15 cellular contexts compared by ENCODE assay signal in the genomic region with DNA sequence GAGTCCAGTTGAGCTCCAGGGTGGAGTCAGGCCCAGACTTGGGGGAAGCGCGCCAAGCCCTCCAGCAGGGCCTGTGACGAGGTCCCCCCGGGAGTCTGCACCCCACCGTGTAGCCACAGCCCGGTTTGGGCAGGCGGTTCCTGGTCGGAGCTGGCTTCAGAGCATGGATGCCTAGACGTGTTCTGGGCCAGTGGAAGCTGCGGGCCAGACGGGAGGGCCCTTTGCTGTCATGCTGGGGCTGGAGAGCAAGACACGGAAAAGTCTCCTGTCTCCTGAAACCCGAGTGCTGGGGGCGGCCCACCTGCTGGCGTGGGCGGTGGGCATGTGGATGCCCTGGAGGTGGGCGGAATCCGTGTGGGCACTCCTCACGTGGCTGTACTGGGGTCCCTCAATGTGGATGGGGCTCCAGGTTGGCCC. TPM values are rescaled to one million over a fixed set of nuclear protein-coding genes. Genes with fewer than 3 reads are reported as not detected.
DNase-seq lines count a peak whose midpoint lies in the region; ATAC-seq and TF ChIP-seq lines count a peak whose summit lies in the region.
"Had no signal": no experiment of that assay in that cellular context is flagged by ENCODE, and none has a peak within 500 bp of the region (broad histone marks: within the 10 kb centered on the region; RNA-seq: fewer than 3 reads in every experiment).

No MANE protein-coding gene starts in this region.

- no peaks in the 10 kb centered on the region for H3K27me3 Mint-ChIP-seq in activated naive CD4-positive, alpha-beta T cell treated with anti-CD3 and anti-CD28 coated beads, Interleukin-2, amount 50 U/mL, for 24 hours
- H3K27me3 Mint-ChIP-seq in activated naive CD4-positive, alpha-beta T cell treated with anti-CD3 and anti-CD28 coated beads, Interleukin-2, amount 10 ng/mL, durations not matched to agents 7 days and 5 days, result peaks cover 32% of the 10 kb centered on the region
- H3K27me3 Mint-ChIP-seq in brain, result peaks cover 3% of the 10 kb centered on the region

- H3K4me1 ChIP-seq in lower lobe of right lung, result peaks cover 31% of the 10 kb centered on the region
- peaks cover 0 to 77% (median 57%) of the 10 kb centered on the region in 4 donors for H3K4me1 ChIP-seq in tibial nerve
- H3K4me1 ChIP-seq: right lobe of liver had no signal

- H3K9me3 Mint-ChIP-seq in activated naive CD4-positive, alpha-beta T cell treated with anti-CD3 and anti-CD28 coated beads, Interleukin-2, amount 50 U/mL, for 24 hours, result no peaks in the 10 kb centered on the region
- no peaks in the 10 kb centered on the region for H3K9me3 Mint-ChIP-seq in activated naive CD4-positive, alpha-beta T cell treated with anti-CD3 and anti-CD28 coated beads, Interleukin-2, amount 10 ng/mL, durations not matched to agents 7 days and 5 days
- H3K9me3 Mint-ChIP-seq in brain, result peaks cover 0 to 5% (median 0%) of the 10 kb centered on the region in 5 experiments
- H3K9me3 Mint-ChIP-seq: WTC11 had no signal

- ATAC-seq in lower lobe of right lung, result no peak
- ATAC-seq: right lobe of liver, WTC11 had no signal

- peak overlapping the region; percentile 86 for H3K27ac ChIP-seq in lower lobe of right lung
- peak overlapping the region; percentile 85 to 98 (median 96) for H3K27ac ChIP-seq in tibial nerve
- H3K27ac ChIP-seq: PC-9, right lobe of liver had no signal

- H3K36me3 ChIP-seq in lower lobe of right lung (no peaks in the 10 kb centered on the region), tibial nerve (peaks cover 0 to 22% (median 0%) of the 10 kb centered on the region in 3 donors)
- H3K36me3 ChIP-seq: right lobe of liver had no signal

- no peak for DNase-seq in activated naive CD4-positive, alpha-beta T cell treated with anti-CD3 and anti-CD28 coated beads, Interleukin-2, amount 10 ng/mL, durations not matched to agents 7 days and 5 days
- DNase-seq in lower lobe of right lung (no peak), tibial nerve (ENCODE audit: low spot score in 2 of 2) (no peak), GM20000 (ENCODE audit: low spot score) (no peak), NCI-H1930 (lab: John Stamatoyannopoulos, UW) (no peak)
- DNase-seq in NK-92 treated with Interleukin-12 subunit alpha and Interleukin-12 subunit beta, amount 100 ng/mL, for 24 hours (lab: John Stamatoyannopoulos, UW), result no peak
- DNase-seq: activated naive CD4-positive, alpha-beta T cell treated with anti-CD3 and anti-CD28 coated beads, Interleukin-2, amount 50 U/mL, for 16 hours; AML-193; HCEC 1CT; NCI-H1436; PC-9; right lobe of liver had no signal

- H3K4me3 Mint-ChIP-seq in activated naive CD4-positive, alpha-beta T cell treated with anti-CD3 and anti-CD28 coated beads, Interleukin-2, amount 50 U/mL, for 24 hours, result peak overlapping the region; percentile 26
- H3K4me3 Mint-ChIP-seq in activated naive CD4-positive, alpha-beta T cell treated with anti-CD3 and anti-CD28 coated beads, Interleukin-2, amount 10 ng/mL, durations not matched to agents 7 days and 5 days, result no peak overlapping the region
- peak overlapping the region; percentile 89 to 98 (median 94) for H3K4me3 Mint-ChIP-seq in brain

- H3K9me3 ChIP-seq in lower lobe of right lung, result no peaks in the 10 kb centered on the region
- no peaks in the 10 kb centered on the region for H3K9me3 ChIP-seq in tibial nerve
- H3K9me3 ChIP-seq: right lobe of liver had no signal

- no peak overlapping the region for H3K27ac Mint-ChIP-seq in activated naive CD4-positive, alpha-beta T cell treated with anti-CD3 and anti-CD28 coated beads, Interleukin-2, amount 50 U/mL, for 24 hours
- H3K27ac Mint-ChIP-seq in activated naive CD4-positive, alpha-beta T cell treated with anti-CD3 and anti-CD28 coated beads, Interleukin-2, amount 10 ng/mL, durations not matched to agents 7 days and 5 days, result no peak overlapping the region
- H3K27ac Mint-ChIP-seq in brain, result peak overlapping the region; percentile 95 to 100 (median 99)

- H3K27me3 ChIP-seq in lower lobe of right lung (ENCODE audit: low read depth) (peaks cover 3% of the 10 kb centered on the region), tibial nerve (no peaks in the 10 kb centered on the region)
- H3K27me3 ChIP-seq: right lobe of liver had no signal

- CTCF ChIA-PET in activated naive CD4-positive, alpha-beta T cell treated with anti-CD3 and anti-CD28 coated beads, Interleukin-2, amount 10 ng/mL, durations not matched to agents 7 days and 5 days (lab: Charles Lee), result interaction anchor here (1.0 kb wide), 1 partner anchor 17 kb away, joined by 3 read pairs; no protein-coding TSS in a partner anchor

- WGBS in tibial nerve, 2 donors, result 43 to 59% methylated on average over 10 to 16 of the region's 19 CpGs

- TF ChIP-seq POLR2A in tibial nerve (IDR thresholded peaks at IDR 0.05), result no peak

- no peak for TF ChIP-seq CTCF in brain (conservative IDR thresholded peaks at IDR 0.05)
- TF ChIP-seq CTCF in lower lobe of right lung (IDR thresholded peaks at IDR 0.05), result no peak
- TF ChIP-seq CTCF in tibial nerve (IDR thresholded peaks at IDR 0.05), result no peak
- TF ChIP-seq CTCF in GM20000 (IDR thresholded peaks at IDR 0.05; ENCODE audit: extremely low read depth, missing control alignments), result no peak

- intact Hi-C loops in lower lobe of right lung (cut with DNase I), result no loop called here

- TF ChIP-seq EP300 in tibial nerve (IDR thresholded peaks at IDR 0.05), result no peak

- no peaks in the 10 kb centered on the region for H3K36me3 Mint-ChIP-seq in activated naive CD4-positive, alpha-beta T cell treated with anti-CD3 and anti-CD28 coated beads, Interleukin-2, amount 50 U/mL, for 24 hours
- H3K36me3 Mint-ChIP-seq in activated naive CD4-positive, alpha-beta T cell treated with anti-CD3 and anti-CD28 coated beads, Interleukin-2, amount 10 ng/mL, durations not matched to agents 7 days and 5 days, result no peaks in the 10 kb centered on the region
- no peaks in the 10 kb centered on the region for H3K36me3 Mint-ChIP-seq in brain
- H3K36me3 Mint-ChIP-seq: WTC11 had no signal

- peaks cover 4% of the 10 kb centered on the region for H3K4me1 Mint-ChIP-seq in activated naive CD4-positive, alpha-beta T cell treated with anti-CD3 and anti-CD28 coated beads, Interleukin-2, amount 50 U/mL, for 24 hours
- peaks cover 2% of the 10 kb centered on the region for H3K4me1 Mint-ChIP-seq in activated naive CD4-positive, alpha-beta T cell treated with anti-CD3 and anti-CD28 coated beads, Interleukin-2, amount 10 ng/mL, durations not matched to agents 7 days and 5 days
- H3K4me1 Mint-ChIP-seq in brain, result peaks cover 35% of the 10 kb centered on the region

- peak overlapping the region; percentile 67 for H3K4me3 ChIP-seq in lower lobe of right lung
- peak overlapping the region in 3 of 4 donors; percentile 56 to 89 (median 81) for H3K4me3 ChIP-seq in tibial nerve
- H3K4me3 ChIP-seq: PC-9 had no signal

RNA-seq across cellular contexts. Expression of gene GPSM1, which starts 1.9 kb away (rescaled TPM):
- 83.8 TPM for polyA plus RNA-seq in brain (ENCODE audit: insufficient read depth, low read depth, low replicate concordance)
- 19.2 TPM for total RNA-seq in lower lobe of right lung
- 10 to 100 TPM; 28.8 to 95.1 (median 38.1) TPM for total RNA-seq in tibial nerve

RNA-seq across cellular contexts. Expression of gene CCDC187, which starts 25.3 kb away (rescaled TPM):
- 5.3 TPM for polyA plus RNA-seq in brain (ENCODE audit: insufficient read depth, low read depth, low replicate concordance)
- total RNA-seq in lower lobe of right lung (6.6 TPM), tibial nerve (under 1 TPM in 1 of 4 donors, not detected in 3; 0.20 TPM)

RNA-seq across cellular contexts. Expression of gene DNLZ, which starts 34.3 kb away (rescaled TPM):
- 33.5 TPM for polyA plus RNA-seq in brain (ENCODE audit: insufficient read depth, low read depth, low replicate concordance)
- total RNA-seq in lower lobe of right lung, result 12.9 TPM
- 10 to 100 TPM; 49.4 to 79.5 (median 70.8) TPM for total RNA-seq in tibial nerve

RNA-seq across cellular contexts. Expression of gene CARD9, which starts 44.2 kb away (rescaled TPM):
- polyA plus RNA-seq in brain (ENCODE audit: insufficient read depth, low read depth, low replicate concordance), result 0.58 TPM
- total RNA-seq in lower lobe of right lung (15.0 TPM), tibial nerve (10 to 100 TPM in 1 of 4 donors, 1 to 10 TPM in 3; 3.1 to 19.8 (median 3.1) TPM)

Comparison
In these comparisons a context has a peak if more than half of its experiments do, and no peak if none do; other contexts are left out.
1. H3K27ac Mint-ChIP-seq: peak in brain (5 of 5); none in activated naive CD4-positive, alpha-beta T cell treated with anti-CD3 and anti-CD28 coated beads, Interleukin-2, amount 50 U/mL, for 24 hours (single experiment) and activated naive CD4-positive, alpha-beta T cell treated with anti-CD3 and anti-CD28 coated beads, Interleukin-2, amount 10 ng/mL, durations not matched to agents 7 days and 5 days (single experiment).